In genomic region chr13:39016789-39017188, GRCh38 we compare ENCODE assay signal across 8 cellular contexts. TPM values are rescaled to one million over a fixed set of nuclear protein-coding genes. Genes with fewer than 3 reads are reported as not detected.
DNase-seq lines count a peak whose midpoint lies in the region; ATAC-seq and TF ChIP-seq lines count a peak whose summit lies in the region.

No MANE protein-coding gene starts in this region.

- no peak overlapping the region for H3K27ac Mint-ChIP-seq in osteocyte (ENCODE audit: unreplicated experiment)

- H3K4me3 ChIP-seq in epithelial cell of esophagus (ENCODE audit: low read length): no peak overlapping the region

- peaks cover 53% of the 10 kb centered on the region for H3K36me3 Mint-ChIP-seq in osteocyte (ENCODE audit: unreplicated experiment)

- TF ChIP-seq CTCF in epithelial cell of esophagus (IDR thresholded peaks at IDR 0.05; ENCODE audit: insufficient read depth, low read depth, low read length, missing control alignments): peak; percentile 51
- TF ChIP-seq CTCF in osteocyte (IDR thresholded peaks at IDR 0.05): peak; percentile 63

- H3K4me3 Mint-ChIP-seq in osteocyte (ENCODE audit: unreplicated experiment): no peak overlapping the region

- H3K9me3 Mint-ChIP-seq in osteocyte (ENCODE audit: unreplicated experiment): no peaks in the 10 kb centered on the region

- H3K27me3 Mint-ChIP-seq in osteocyte (ENCODE audit: unreplicated experiment): no peaks in the 10 kb centered on the region

- ATAC-seq in GM19463 (IDR thresholded peaks at IDR 0.05; ENCODE audit: unreplicated experiment): peak; percentile 77
- peak; percentile 86 for ATAC-seq in HG03280 (IDR thresholded peaks at IDR 0.05; ENCODE audit: unreplicated experiment)

- H3K4me1 Mint-ChIP-seq in osteocyte (ENCODE audit: unreplicated experiment): no peaks in the 10 kb centered on the region

- peak; percentile 10 for DNase-seq in NCI-H2171 treated with DMSO at 0.1 percent for 48 hours (lab: John Stamatoyannopoulos, UW)
- no peak for DNase-seq in NCI-H2171 (lab: John Stamatoyannopoulos, UW)
- peak; percentile 29 for DNase-seq in RPMI8226
- DNase-seq in epithelial cell of esophagus (ENCODE audit: low read depth): peak; percentile 38
- no peak for DNase-seq in osteocyte (ENCODE audit: extremely low spot score, unreplicated experiment)
- DNase-seq in central memory CD4-positive, alpha-beta T cell: no peak

RNA-seq across cellular contexts. Expression of gene PROSER1, which starts 21.1 kb away (rescaled TPM):
- total RNA-seq in osteocyte: 30.7 and 31.7 TPM in 2 replicates

RNA-seq across cellular contexts. Expression of gene NHLRC3, which starts 21.5 kb away (rescaled TPM):
- total RNA-seq in osteocyte: 23.5 and 24.0 TPM in 2 replicates

RNA-seq across cellular contexts. Expression of gene STOML3, which starts 26.2 kb away (rescaled TPM):
- not detected in 2 replicates for total RNA-seq in osteocyte

Comparison
In these comparisons a context has a peak if more than half of its experiments do, and no peak if none do; other contexts are left out.
1. DNase-seq: peak in NCI-H2171 treated with DMSO at 0.1 percent for 48 hours (single experiment), RPMI8226 (single experiment) and epithelial cell of esophagus (single experiment); none in NCI-H2171 (single experiment), osteocyte (single experiment) and central memory CD4-positive, alpha-beta T cell (single experiment).